35 cellular contexts compared by ENCODE assay signal in the genomic region with DNA sequence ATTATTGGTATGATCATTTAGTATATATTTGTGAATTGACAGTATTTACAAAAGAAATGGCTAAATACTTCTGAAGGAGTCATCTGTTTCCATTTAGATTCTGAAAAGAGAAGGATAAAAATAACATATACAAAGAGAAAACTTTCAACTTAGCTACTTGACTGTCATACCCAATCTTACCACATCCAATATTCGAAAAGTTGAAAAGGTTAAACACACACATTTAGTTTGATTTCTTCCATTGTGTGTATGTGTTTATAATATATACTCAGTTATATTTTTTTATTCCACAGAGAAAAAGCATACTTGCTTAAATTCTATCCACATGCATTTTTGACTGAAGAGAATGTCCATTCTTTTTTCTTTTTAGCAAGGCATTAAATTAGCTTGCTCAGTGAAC.
"Had no signal": no experiment of that assay in that cellular context is flagged by ENCODE, and none has a peak within 500 bp of the region (broad histone marks: within the 10 kb centered on the region; RNA-seq: fewer than 3 reads in every experiment).

No MANE protein-coding gene starts in this region.

- H3K36me3 Mint-ChIP-seq: activated naive CD8-positive, alpha-beta T cell; T-cell had no signal

- H3K27me3 Mint-ChIP-seq: activated B cell treated with CpG ODN at 0.5 μM for 24 hours; activated CD8-positive, alpha-beta T cell treated with anti-CD3 and anti-CD28 coated beads for 36 hours; dendritic cell treated with granulocyte-macrophage colony-stimulating factor and Interleukin-4, amounts not matched to agents 40 ng/mL and 50 ng/mL, for 4 days had no signal

- H3K27ac ChIP-seq: adrenal gland, body of pancreas, breast epithelium, cardiac muscle cell, coronary artery, dorsolateral prefrontal cortex, WERI-Rb-1 had no signal

- H3K4me1 Mint-ChIP-seq: activated B cell treated with CpG ODN at 0.5 μM for 24 hours; activated T-helper 17 cell treated with anti-CD3 and anti-CD28 coated beads, Interleukin-2, amount 50 U/mL, for 72 hours; endodermal cell; T-cell had no signal

- H3K4me3 ChIP-seq: adrenal gland, body of pancreas, breast epithelium, cardiac muscle cell, coronary artery, dorsolateral prefrontal cortex had no signal

- DNase-seq: activated B cell treated with CpG ODN at 0.5 μM for 24 hours; activated CD4-positive, alpha-beta T cell treated with anti-CD3 and anti-CD28 coated beads for 48 hours; activated CD4-positive, alpha-beta T cell treated with anti-CD3 and anti-CD28 coated beads, Interleukin-2, amount 50 U/mL, for 1 hour; activated CD4-positive, alpha-beta T cell treated with anti-CD3 and anti-CD28 coated beads, Interleukin-2, amount 50 U/mL, for 48 hours; activated CD8-positive, alpha-beta memory T cell treated with anti-CD3 and anti-CD28 coated beads for 24 hours; activated CD8-positive, alpha-beta T cell treated with anti-CD3 and anti-CD28 coated beads for 36 hours; activated effector memory CD4-positive, alpha-beta T cell treated with Interleukin-2 at 50 U/mL for 16 hours; activated gamma-delta T cell treated with Interleukin-2 at 50 U/mL for 16 hours; activated naive CD4-positive, alpha-beta T cell treated with anti-CD3 and anti-CD28 coated beads, Interleukin-2, amount 50 U/mL, for 16 hours; activated naive CD4-positive, alpha-beta T cell treated with Interleukin-2 at 50 U/mL for 16 hours; activated T-cell treated with anti-CD3 and anti-CD28 coated beads, Interleukin-2, amount 50 U/mL, for 4 hours; adrenal gland; amygdala; aorta; body of pancreas; central memory CD4-positive, alpha-beta T cell; cerebellar nuclear complex; dorsolateral prefrontal cortex; effector memory CD4-positive, alpha-beta T cell; endodermal cell; foreskin melanocyte; head of caudate nucleus; T-cell; T1000; WERI-Rb-1 had no signal

- H3K9me3 ChIP-seq: adrenal gland, body of pancreas, breast epithelium had no signal

- H3K27me3 ChIP-seq: adrenal gland, body of pancreas, breast epithelium, cardiac muscle cell, dorsolateral prefrontal cortex had no signal

- H3K9me3 Mint-ChIP-seq: activated B cell treated with CpG ODN at 0.5 μM for 24 hours; activated CD8-positive, alpha-beta T cell treated with anti-CD3 and anti-CD28 coated beads for 36 hours; activated T-cell treated with anti-CD3 and anti-CD28 coated beads, Interleukin-2, amount 50 U/mL, for 4 hours; activated T-helper 17 cell treated with anti-CD3 and anti-CD28 coated beads, Interleukin-2, amount 50 U/mL, for 72 hours; dendritic cell treated with granulocyte-macrophage colony-stimulating factor and Interleukin-4, amounts not matched to agents 40 ng/mL and 50 ng/mL, for 4 days; endodermal cell; T-helper 1 cell treated with Interleukin-12 subunit alpha and Interleukin-12 subunit beta and Interleukin-4 antibody, amounts not matched to agents 30 μg/mL and 1 μg/mL, for 36 hours; T-helper 2 cell treated with Interferon-gamma antibody and Interleukin-4, amounts not matched to agents 5 μg/mL and 100 μg/mL, for 36 hours had no signal

- ATAC-seq: activated CD4-positive, CD25-positive, alpha-beta regulatory T cell treated with anti-CD3 and anti-CD28 coated beads, Interleukin-2, amount 50 U/mL, for 24 hours; activated CD8-positive, alpha-beta T cell treated with anti-CD3 and anti-CD28 coated beads for 36 hours; activated T-cell treated with anti-CD3 and anti-CD28 coated beads, Interleukin-2, amount 50 U/mL, for 4 hours; activated T-helper 17 cell treated with anti-CD3 and anti-CD28 coated beads, Interleukin-2, amount 50 U/mL, for 72 hours; body of pancreas; esophagus mucosa; T-cell had no signal

- H3K4me3 Mint-ChIP-seq: activated B cell treated with CpG ODN at 0.5 μM for 24 hours; activated CD8-positive, alpha-beta T cell treated with anti-CD3 and anti-CD28 coated beads for 36 hours; activated naive CD8-positive, alpha-beta T cell; activated T-cell treated with anti-CD3 and anti-CD28 coated beads, Interleukin-2, amount 50 U/mL, for 4 hours; activated T-helper 17 cell treated with anti-CD3 and anti-CD28 coated beads, Interleukin-2, amount 50 U/mL, for 72 hours; dendritic cell treated with granulocyte-macrophage colony-stimulating factor and Interleukin-4, amounts not matched to agents 40 ng/mL and 50 ng/mL, for 4 days; endodermal cell; T-cell; T-helper 1 cell treated with Interleukin-12 subunit alpha and Interleukin-12 subunit beta and Interleukin-4 antibody, amounts not matched to agents 30 μg/mL and 1 μg/mL, for 36 hours; T-helper 2 cell treated with Interferon-gamma antibody and Interleukin-4, amounts not matched to agents 5 μg/mL and 100 μg/mL, for 36 hours had no signal

- H3K36me3 ChIP-seq: adrenal gland, breast epithelium, cardiac muscle cell, WERI-Rb-1 had no signal

- H3K27ac Mint-ChIP-seq: activated B cell treated with CpG ODN at 0.5 μM for 24 hours; activated CD8-positive, alpha-beta T cell treated with anti-CD3 and anti-CD28 coated beads for 36 hours; activated naive CD8-positive, alpha-beta T cell; activated T-helper 17 cell treated with anti-CD3 and anti-CD28 coated beads, Interleukin-2, amount 50 U/mL, for 72 hours; dendritic cell treated with granulocyte-macrophage colony-stimulating factor and Interleukin-4, amounts not matched to agents 40 ng/mL and 50 ng/mL, for 4 days; endodermal cell; T-cell; T-helper 1 cell treated with Interleukin-12 subunit alpha and Interleukin-12 subunit beta and Interleukin-4 antibody, amounts not matched to agents 30 μg/mL and 1 μg/mL, for 36 hours; T-helper 2 cell treated with Interferon-gamma antibody and Interleukin-4, amounts not matched to agents 5 μg/mL and 100 μg/mL, for 36 hours had no signal

- H3K4me1 ChIP-seq: adrenal gland, body of pancreas, breast epithelium had no signal
